ENCODE assay signal across 20 cellular contexts in the genomic region with DNA sequence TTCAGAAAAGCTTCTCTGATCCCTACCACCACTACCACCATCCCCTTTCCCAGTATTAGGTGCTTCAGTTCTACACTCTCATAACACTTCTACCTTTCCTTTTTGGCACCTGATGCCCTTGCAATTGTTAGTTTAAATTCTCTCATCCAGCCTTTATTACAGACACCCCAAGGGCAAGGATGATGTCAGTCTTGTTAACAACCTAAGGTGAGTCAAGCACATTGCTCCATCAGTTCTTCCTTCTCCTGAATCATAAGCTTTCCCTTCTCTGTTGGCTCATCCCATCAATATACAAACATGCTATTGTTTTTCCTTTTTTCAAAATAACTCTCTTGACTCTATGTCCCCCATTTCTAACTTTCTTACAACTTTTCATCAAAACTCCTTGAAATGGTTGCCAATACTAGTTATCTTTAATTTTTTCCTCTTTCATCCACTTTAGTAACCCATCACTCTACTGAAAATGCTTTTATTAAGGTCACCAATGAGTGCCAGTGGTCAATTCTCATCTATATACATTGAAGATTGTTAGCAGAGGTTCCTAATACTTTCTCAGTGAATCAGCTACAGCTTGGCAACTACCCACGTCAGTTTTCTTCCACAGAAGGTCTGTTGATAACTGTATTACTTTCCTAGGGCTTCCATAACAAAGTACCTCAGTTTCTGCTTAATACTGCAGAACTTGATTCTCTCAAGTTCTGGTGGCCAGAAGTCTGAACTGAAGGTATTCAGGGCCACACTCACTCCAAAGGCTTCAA.
DNase-seq lines count a peak whose midpoint lies in the region; FAIRE-seq and TF ChIP-seq lines count a peak whose summit lies in the region.
"Had no signal": no experiment of that assay in that cellular context is flagged by ENCODE, and none has a peak within 500 bp of the region (broad histone marks: within the 10 kb centered on the region; RNA-seq: fewer than 3 reads in every experiment).

No MANE protein-coding gene starts in this region.

- no peak for FAIRE-seq in D721Med (lab: Jason Lieb, UNC)

- H3K36me3 ChIP-seq in GM23248 (ENCODE audit: low read depth): no peaks in the 10 kb centered on the region
- no peaks in the 10 kb centered on the region for H3K36me3 ChIP-seq in kidney epithelial cell (ENCODE audit: control insufficient read depth, insufficient read depth, low read length)
- no peaks in the 10 kb centered on the region for H3K36me3 ChIP-seq in thyroid gland
- H3K36me3 ChIP-seq: esophagus muscularis mucosa, sigmoid colon, stomach, tibial nerve had no signal

- H3K79me2 ChIP-seq in GM23248 (ENCODE audit: insufficient read depth): no peaks in the 10 kb centered on the region

- in situ Hi-C loops in GM23248 (cut with MboI): no loop called here

- peaks cover 8% of the 10 kb centered on the region; the same call in 1 of the 2 replicates for H3F3A ChIP-seq in GM23248 (ENCODE audit: insufficient read depth)

- WGBS in GM23248 (ENCODE audit: low coverage in 1 of 2, low lambda C conversion rate in 2 of 2, missing lambda C conversion rate in 2 of 2), 2 experiments: 5 to 20% methylated on average over 1 of the region's 1 CpG
- WGBS in thyroid gland, 2 donors: 85 to 91% methylated on average over 1 of the region's 1 CpG

- DNase-seq in GM23248 (peak; percentile 82), RKO (ENCODE audit: low spot score) (peak; percentile 13), choroid plexus epithelial cell (ENCODE audit: low read depth) (peak; percentile 26), kidney epithelial cell (ENCODE audit: low read depth) (peak; percentile 16), thyroid gland (no peak), kidney glomerular epithelial cell (lab: John Stamatoyannopoulos, UW) (no peak), D721Med (ENCODE audit: insufficient read length, low spot score) (no peak), NCI-H1092 treated with DMSO at 0.1 percent for 48 hours (lab: John Stamatoyannopoulos, UW) (no peak)
- DNase-seq: activated B cell treated with CpG ODN at 0.5 μM for 24 hours; activated CD4-positive, alpha-beta T cell treated with anti-CD3 and anti-CD28 coated beads, Interleukin-2, amount 50 U/mL, for 4 hours; activated effector memory CD4-positive, alpha-beta T cell treated with anti-CD3 and anti-CD28 coated beads, Interleukin-2, amount 50 U/mL, for 16 hours; activated naive CD8-positive, alpha-beta T cell treated with anti-CD3 and anti-CD28 coated beads, Interleukin-2, amount 10 ng/mL, durations not matched to agents 7 days and 5 days; effector CD4-positive, alpha-beta T cell; left cardiac atrium; NCI-H1694 treated with DMSO at 0.1 percent for 48 hours; posterior cingulate gyrus; sigmoid colon; stomach had no signal

- intact Hi-C loops in thyroid gland (cut with DNase I): no loop called here

- no peaks in the 10 kb centered on the region for H3K9me2 ChIP-seq in GM23248 (ENCODE audit: insufficient read depth)

- H3K9me3 ChIP-seq in GM23248 (ENCODE audit: low read depth) (no peaks in the 10 kb centered on the region), thyroid gland (no peaks in the 10 kb centered on the region)

- H3K4me1 ChIP-seq in GM23248 (ENCODE audit: insufficient read depth) (peaks cover 4% of the 10 kb centered on the region), thyroid gland (no peaks in the 10 kb centered on the region)
- H3K4me1 ChIP-seq: esophagus muscularis mucosa, sigmoid colon, stomach, tibial nerve had no signal

- no peaks in the 10 kb centered on the region for H4K20me1 ChIP-seq in GM23248 (ENCODE audit: insufficient read depth)

- H3K27me3 ChIP-seq in GM23248 (replicated peaks; ENCODE audit: insufficient read depth) (no peaks in the 10 kb centered on the region), kidney epithelial cell (ENCODE audit: control insufficient read depth, insufficient read depth, low read length) (no peaks in the 10 kb centered on the region), thyroid gland (no peaks in the 10 kb centered on the region)
- H3K27me3 ChIP-seq: esophagus muscularis mucosa, sigmoid colon, stomach, tibial nerve had no signal

- no peak overlapping the region for H3K4me2 ChIP-seq in GM23248 (ENCODE audit: unreplicated experiment)

- no peak for TF ChIP-seq POLR2A in thyroid gland (IDR thresholded peaks at IDR 0.05)

- H3K9ac ChIP-seq in GM23248: no peak overlapping the region

- no peak overlapping the region for H2AFZ ChIP-seq in GM23248

- TF ChIP-seq CTCF in choroid plexus epithelial cell (conservative IDR thresholded peaks at IDR 0.05; ENCODE audit: low read depth, low read length) (no peak), kidney epithelial cell (IDR thresholded peaks at IDR 0.05; ENCODE audit: insufficient read depth, low read length, poor library complexity, severe bottlenecking) (no peak), thyroid gland (IDR thresholded peaks at IDR 0.05) (no peak), D721Med (IDR thresholded peaks at IDR 0.05; ENCODE audit: insufficient read depth, missing control alignments) (no peak)

- H3K27ac ChIP-seq in GM23248 (no peak overlapping the region), thyroid gland (no peak overlapping the region)
- H3K27ac ChIP-seq: esophagus muscularis mucosa, sigmoid colon, stomach, tibial nerve had no signal

- no peak overlapping the region for H3K4me3 ChIP-seq in GM23248
- H3K4me3 ChIP-seq in choroid plexus epithelial cell (ENCODE audit: low read depth, low read length): no peak overlapping the region
- no peak overlapping the region for H3K4me3 ChIP-seq in kidney epithelial cell (ENCODE audit: low read depth, low read length)
- H3K4me3 ChIP-seq in thyroid gland (replicated peaks in 1 of 3): no peak overlapping the region
- H3K4me3 ChIP-seq: esophagus muscularis mucosa, sigmoid colon, stomach, tibial nerve had no signal

Comparison
In these comparisons a context has a peak if more than half of its experiments do, and no peak if none do; other contexts are left out.
1. DNase-seq: peak in GM23248 (single experiment), RKO (single experiment), choroid plexus epithelial cell (single experiment) and kidney epithelial cell (single experiment); none in thyroid gland (0 of 2), kidney glomerular epithelial cell (single experiment), D721Med (single experiment) and NCI-H1092 treated with DMSO at 0.1 percent for 48 hours (single experiment).